In genomic region chrX:71181910-71182799, GRCh38 we compare ENCODE assay signal across 8 cellular contexts. TPM values are rescaled to one million over a fixed set of nuclear protein-coding genes. Genes with fewer than 3 reads are reported as not detected.
A peak's percentile ranks its signal among the peaks of the same experiment; 100 is the strongest.
DNase-seq lines count a peak whose midpoint lies in the region; ATAC-seq and TF ChIP-seq lines count a peak whose summit lies in the region.

No MANE protein-coding gene starts in this region.

- H3K27me3 ChIP-seq in A673 (replicated peaks; ENCODE audit: insufficient read depth, low read depth, low read length, poor library complexity), result no peaks in the 10 kb centered on the region

- BruUV-seq in A673 (replicated peaks; lab: Mats Ljungman, UMichigan), result no TSS peak

- H3K27ac ChIP-seq in A673 (ENCODE audit: low read depth, low read length, poor library complexity, severe bottlenecking), result peak overlapping the region; percentile 87

- peak overlapping the region; percentile 34 for H3K4me3 ChIP-seq in A673 (ENCODE audit: low read depth, low read length, poor library complexity, severe bottlenecking)

- DNase-seq in A673 (ENCODE audit: low spot score), result peak; percentile 96
- DNase-seq in NCI-H2171 treated with DMSO at 0.1 percent for 48 hours (lab: John Stamatoyannopoulos, UW), result peak; percentile 96
- DNase-seq in activated CD4-positive, CD25-positive, alpha-beta regulatory T cell (lab: John Stamatoyannopoulos, UW), result peak; percentile 41 to 56 (median 53)
- peak; percentile 85 for DNase-seq in central memory CD4-positive, alpha-beta T cell
- peak; percentile 92 for DNase-seq in inferior parietal cortex (ENCODE audit: extremely low spot score)
- DNase-seq in smooth muscle cell of the brain vasculature (ENCODE audit: low read depth, low spot score), result peak; percentile 87

- CTCF ChIA-PET in A673 (lab: Charles Lee), result no interaction called here

- peaks cover 8% of the 10 kb centered on the region for H3K4me1 ChIP-seq in A673 (ENCODE audit: insufficient read depth, low read length, poor library complexity, severe bottlenecking)

- H3K9me3 ChIP-seq in A673 (ENCODE audit: low read depth, low read length, poor library complexity, severe bottlenecking), result no peaks in the 10 kb centered on the region

- ATAC-seq in GM18867 (IDR thresholded peaks at IDR 0.05; ENCODE audit: unreplicated experiment), result peak; percentile 89
- peak; percentile 78 for ATAC-seq in HG03097 (IDR thresholded peaks at IDR 0.05; ENCODE audit: low FRiP score, unreplicated experiment)

- no peaks in the 10 kb centered on the region for H3K36me3 ChIP-seq in A673 (ENCODE audit: insufficient read depth, low read length, poor library complexity, severe bottlenecking)

- intact Hi-C loops in A673 (cut with micrococcal nuclease; ENCODE audit: unreplicated experiment), result no loop called here

- TF ChIP-seq CTCF in A673 (conservative IDR thresholded peaks at IDR 0.05; ENCODE audit: low read depth, low read length), result no peak

- POLR2A ChIA-PET in A673 (lab: Charles Lee; ENCODE audit: low non-redundant PET), result no interaction called here

RNA-seq across cellular contexts. Expression of gene NLGN3, which starts 37.5 kb away (rescaled TPM):
- 1.2 and 1.7 TPM in 2 replicates for total RNA-seq in A673 (2021)

RNA-seq across cellular contexts. Expression of gene GJB1, which starts 40.9 kb away (rescaled TPM):
- total RNA-seq in A673 (2021), result not detected in 2 replicates

Comparison
In these comparisons a context has a peak if more than half of its experiments do, and no peak if none do; other contexts are left out.
1. Peak in every context shown above with its lines: DNase-seq, ATAC-seq, H3K4me3 ChIP-seq and H3K27ac ChIP-seq.